In genomic region chr2:235754381-235755207, GRCh38 we compare ENCODE assay signal across 17 cellular contexts.
"Had no signal": no experiment of that assay in that cellular context is flagged by ENCODE, and none has a peak within 500 bp of the region (broad histone marks: within the 10 kb centered on the region; RNA-seq: fewer than 3 reads in every experiment).

No MANE protein-coding gene starts in this region.

- H3K4me3 Mint-ChIP-seq: activated B cell treated with CpG ODN at 0.5 μM for 24 hours; activated CD8-positive, alpha-beta T cell treated with anti-CD3 and anti-CD28 coated beads, Interleukin-2, amount 10 ng/mL, durations not matched to agents 7 days and 5 days; activated T-cell treated with anti-CD3 and anti-CD28 coated beads, Interleukin-2, amount 50 U/mL, for 72 hours; naive thymus-derived CD4-positive, alpha-beta T cell; stimulated activated naive CD8-positive, alpha-beta T cell treated with anti-CD3 and anti-CD28 coated beads, Interleukin-15, amount 100 ng/mL, for 72 hours had no signal

- H3K36me3 Mint-ChIP-seq: activated naive CD4-positive, alpha-beta T cell treated with anti-CD3 and anti-CD28 coated beads, Interleukin-2, amount 50 U/mL, for 72 hours; naive thymus-derived CD4-positive, alpha-beta T cell had no signal

- H3K27ac Mint-ChIP-seq: activated B cell treated with CpG ODN at 0.5 μM for 24 hours; activated CD8-positive, alpha-beta T cell treated with anti-CD3 and anti-CD28 coated beads, Interleukin-2, amount 10 ng/mL, durations not matched to agents 7 days and 5 days; activated naive CD4-positive, alpha-beta T cell treated with anti-CD3 and anti-CD28 coated beads, Interleukin-2, amount 50 U/mL, for 72 hours; activated T-cell treated with anti-CD3 and anti-CD28 coated beads, Interleukin-2, amount 50 U/mL, for 72 hours; naive thymus-derived CD4-positive, alpha-beta T cell had no signal

- H3K27ac ChIP-seq: left lung, testis had no signal

- H3K9me3 Mint-ChIP-seq: activated B cell treated with CpG ODN at 0.5 μM for 24 hours; activated naive CD4-positive, alpha-beta T cell treated with anti-CD3 and anti-CD28 coated beads, Interleukin-2, amount 50 U/mL, for 72 hours; activated T-cell treated with anti-CD3 and anti-CD28 coated beads, Interleukin-2, amount 50 U/mL, for 72 hours; naive thymus-derived CD4-positive, alpha-beta T cell; stimulated activated naive CD8-positive, alpha-beta T cell treated with anti-CD3 and anti-CD28 coated beads, Interleukin-15, amount 100 ng/mL, for 72 hours had no signal

- H3K4me3 ChIP-seq: left lung, mucosa of descending colon, testis had no signal

- H3K9me3 ChIP-seq: left lung, mucosa of descending colon, testis had no signal

- H3K27me3 Mint-ChIP-seq: progenitor cell of endocrine pancreas had no signal

- DNase-seq: activated B cell treated with CpG ODN at 0.5 μM for 24 hours; activated CD4-positive, alpha-beta T cell treated with anti-CD3 and anti-CD28 coated beads for 48 hours; activated CD8-positive, alpha-beta memory T cell treated with anti-CD3 and anti-CD28 coated beads, Interleukin-2, amount 50 U/mL, for 48 hours; activated CD8-positive, alpha-beta T cell treated with anti-CD3 and anti-CD28 coated beads, Interleukin-2, amount 10 ng/mL, durations not matched to agents 7 days and 5 days; activated gamma-delta T cell; activated T-cell treated with anti-CD3 and anti-CD28 coated beads, Interleukin-2, amount 50 U/mL, for 72 hours; amniotic stem cell; caudate nucleus; left lung; mucosa of descending colon; naive thymus-derived CD4-positive, alpha-beta T cell; occipital lobe; right cardiac atrium; stimulated activated naive CD8-positive, alpha-beta T cell treated with anti-CD3 and anti-CD28 coated beads, Interleukin-15, amount 100 ng/mL, for 72 hours; testis had no signal

- ATAC-seq: activated CD8-positive, alpha-beta T cell treated with anti-CD3 and anti-CD28 coated beads, Interleukin-2, amount 10 ng/mL, durations not matched to agents 7 days and 5 days; activated naive CD4-positive, alpha-beta T cell treated with anti-CD3 and anti-CD28 coated beads, Interleukin-2, amount 50 U/mL, for 72 hours; activated T-cell treated with anti-CD3 and anti-CD28 coated beads, Interleukin-2, amount 50 U/mL, for 72 hours; left lung; mucosa of descending colon; naive thymus-derived CD4-positive, alpha-beta T cell; stimulated activated naive CD8-positive, alpha-beta T cell treated with anti-CD3 and anti-CD28 coated beads, Interleukin-15, amount 100 ng/mL, for 72 hours had no signal

- H3K27me3 ChIP-seq: left lung, testis had no signal

- H3K4me1 ChIP-seq: left lung, testis had no signal

- H3K4me1 Mint-ChIP-seq: activated B cell treated with CpG ODN at 0.5 μM for 24 hours; naive thymus-derived CD4-positive, alpha-beta T cell; stimulated activated naive CD8-positive, alpha-beta T cell treated with anti-CD3 and anti-CD28 coated beads, Interleukin-15, amount 100 ng/mL, for 72 hours had no signal
